Comparison of ENCODE assay signal across 18 cellular contexts in genomic region chr2:241011296-241011600, GRCh38. TPM values are rescaled to one million over a fixed set of nuclear protein-coding genes. Genes with fewer than 3 reads are reported as not detected.
DNase-seq lines count a peak whose midpoint lies in the region; ATAC-seq and TF ChIP-seq lines count a peak whose summit lies in the region.
"Had no signal": no experiment of that assay in that cellular context is flagged by ENCODE, and none has a peak within 500 bp of the region (broad histone marks: within the 10 kb centered on the region; RNA-seq: fewer than 3 reads in every experiment).

No MANE protein-coding gene starts in this region.

- H3K36me3 ChIP-seq in RWPE2 (ENCODE audit: low read depth) (no peaks in the 10 kb centered on the region), spleen (no peaks in the 10 kb centered on the region)
- H3K36me3 ChIP-seq: adrenal gland, pancreas had no signal

- H3K4me3 Mint-ChIP-seq in activated CD4-positive, alpha-beta memory T cell treated with anti-CD3 and anti-CD28 coated beads for 36 hours: no peak overlapping the region
- no peak overlapping the region for H3K4me3 Mint-ChIP-seq in activated CD4-positive, alpha-beta memory T cell treated with anti-CD3 and anti-CD28 coated beads, Interleukin-2, amount 10 ng/mL, durations not matched to agents 7 days and 5 days
- H3K4me3 Mint-ChIP-seq: activated T-cell treated with anti-CD3 and anti-CD28 coated beads, Interleukin-2, amount 50 U/mL, for 72 hours had no signal

- peaks cover 10% of the 10 kb centered on the region for H3K4me1 Mint-ChIP-seq in activated CD4-positive, alpha-beta memory T cell treated with anti-CD3 and anti-CD28 coated beads for 36 hours (ENCODE audit: low read depth)
- peaks cover 24% of the 10 kb centered on the region for H3K4me1 Mint-ChIP-seq in activated CD4-positive, alpha-beta memory T cell treated with anti-CD3 and anti-CD28 coated beads, Interleukin-2, amount 10 ng/mL, durations not matched to agents 7 days and 5 days

- peaks cover 1% of the 10 kb centered on the region for H3K9me3 Mint-ChIP-seq in activated CD4-positive, alpha-beta memory T cell treated with anti-CD3 and anti-CD28 coated beads for 36 hours
- H3K9me3 Mint-ChIP-seq in activated CD4-positive, alpha-beta memory T cell treated with anti-CD3 and anti-CD28 coated beads, Interleukin-2, amount 10 ng/mL, durations not matched to agents 7 days and 5 days: no peaks in the 10 kb centered on the region

- CTCF ChIA-PET in activated CD4-positive, alpha-beta memory T cell treated with anti-CD3 and anti-CD28 coated beads for 36 hours (lab: Charles Lee): no interaction called here
- CTCF ChIA-PET in activated CD4-positive, alpha-beta memory T cell treated with anti-CD3 and anti-CD28 coated beads, Interleukin-2, amount 10 ng/mL, durations not matched to agents 7 days and 5 days (lab: Charles Lee): no interaction called here

- peak; percentile 6 for DNase-seq in activated CD4-positive, alpha-beta memory T cell treated with anti-CD3 and anti-CD28 coated beads for 36 hours
- DNase-seq in activated CD4-positive, alpha-beta memory T cell treated with anti-CD3 and anti-CD28 coated beads, Interleukin-2, amount 10 ng/mL, durations not matched to agents 7 days and 5 days: no peak
- DNase-seq in RWPE2 (ENCODE audit: low spot score): peak; percentile 37
- DNase-seq in left lobe of liver (ENCODE audit: low spot score): peak; percentile 43
- DNase-seq in spleen: peak; percentile 71
- no peak for DNase-seq in NCI-H2107 treated with DMSO at 0.1 percent for 48 hours (lab: John Stamatoyannopoulos, UW; ENCODE audit: unreplicated experiment)
- DNase-seq in NCI-H82 (lab: John Stamatoyannopoulos, UW): no peak
- DNase-seq: activated CD4-positive, alpha-beta T cell treated with anti-CD3 and anti-CD28 coated beads, Interleukin-2, amount 50 U/mL, for 1 hour; activated T-cell treated with anti-CD3 and anti-CD28 coated beads, Interleukin-2, amount 50 U/mL, for 72 hours; DMS53; KG1; NCI-H2081; NCI-H526 treated with DMSO at 0.1 percent for 48 hours; PC-9; trophoblast cell had no signal

- no peak for TF ChIP-seq POLR2A in spleen (IDR thresholded peaks at IDR 0.05)

- no peaks in the 10 kb centered on the region for H3K36me3 Mint-ChIP-seq in activated CD4-positive, alpha-beta memory T cell treated with anti-CD3 and anti-CD28 coated beads for 36 hours
- no peaks in the 10 kb centered on the region for H3K36me3 Mint-ChIP-seq in activated CD4-positive, alpha-beta memory T cell treated with anti-CD3 and anti-CD28 coated beads, Interleukin-2, amount 10 ng/mL, durations not matched to agents 7 days and 5 days (ENCODE audit: low read depth)

- H3K27ac Mint-ChIP-seq in activated CD4-positive, alpha-beta memory T cell treated with anti-CD3 and anti-CD28 coated beads for 36 hours: no peak overlapping the region
- H3K27ac Mint-ChIP-seq in activated CD4-positive, alpha-beta memory T cell treated with anti-CD3 and anti-CD28 coated beads, Interleukin-2, amount 10 ng/mL, durations not matched to agents 7 days and 5 days: no peak overlapping the region
- H3K27ac Mint-ChIP-seq: activated T-cell treated with anti-CD3 and anti-CD28 coated beads, Interleukin-2, amount 50 U/mL, for 72 hours had no signal

- H3K4me1 ChIP-seq in RWPE2 (ENCODE audit: insufficient read depth, poor library complexity, severe bottlenecking): no peaks in the 10 kb centered on the region
- H3K4me1 ChIP-seq in spleen: peaks cover 17 to 42% (median 29%) of the 10 kb centered on the region in 6 donors
- H3K4me1 ChIP-seq: pancreas had no signal

- no peak overlapping the region for H3K27ac ChIP-seq in RWPE2 (ENCODE audit: poor library complexity, severe bottlenecking)
- peak overlapping the region in 2 of 8 donors; percentile 30 to 77 for H3K27ac ChIP-seq in spleen
- H3K27ac ChIP-seq: PC-9 had no signal

- peaks cover 2% of the 10 kb centered on the region for H3K27me3 Mint-ChIP-seq in activated CD4-positive, alpha-beta memory T cell treated with anti-CD3 and anti-CD28 coated beads for 36 hours
- peaks cover 13% of the 10 kb centered on the region for H3K27me3 Mint-ChIP-seq in activated CD4-positive, alpha-beta memory T cell treated with anti-CD3 and anti-CD28 coated beads, Interleukin-2, amount 10 ng/mL, durations not matched to agents 7 days and 5 days

- H3K4me3 ChIP-seq in RWPE2 (ENCODE audit: severe bottlenecking) (no peak overlapping the region), spleen (no peak overlapping the region)
- H3K4me3 ChIP-seq: adrenal gland, pancreas, PC-9 had no signal

- no peaks in the 10 kb centered on the region for H3K9me3 ChIP-seq in RWPE2 (ENCODE audit: severe bottlenecking)
- peaks cover 0 to 3% (median 0%) of the 10 kb centered on the region in 8 donors for H3K9me3 ChIP-seq in spleen
- H3K9me3 ChIP-seq: adrenal gland, pancreas had no signal

- no peak for TF ChIP-seq CTCF in RWPE2 (IDR thresholded peaks at IDR 0.05; ENCODE audit: poor library complexity, severe bottlenecking)
- no peak for TF ChIP-seq CTCF in spleen (IDR thresholded peaks at IDR 0.05 in 8 of 11, conservative IDR thresholded peaks at IDR 0.05 in 3 of 11)

- POLR2A ChIA-PET in activated CD4-positive, alpha-beta memory T cell treated with anti-CD3 and anti-CD28 coated beads for 36 hours (lab: Charles Lee): no interaction called here
- POLR2A ChIA-PET in activated CD4-positive, alpha-beta memory T cell treated with anti-CD3 and anti-CD28 coated beads, Interleukin-2, amount 10 ng/mL, durations not matched to agents 7 days and 5 days (lab: Charles Lee): no interaction called here

- ATAC-seq in RWPE2 (ENCODE audit: low read depth) (no peak), left lobe of liver (no peak), HG02884 (IDR thresholded peaks at IDR 0.05; ENCODE audit: unreplicated experiment) (no peak)
- ATAC-seq: activated T-cell treated with anti-CD3 and anti-CD28 coated beads, Interleukin-2, amount 50 U/mL, for 72 hours had no signal

- no peaks in the 10 kb centered on the region for H3K27me3 ChIP-seq in RWPE2 (ENCODE audit: insufficient read depth, poor library complexity, severe bottlenecking)
- peaks cover 0 to 38% (median 0%) of the 10 kb centered on the region in 7 donors for H3K27me3 ChIP-seq in spleen (replicated peaks in 1 of 7)
- H3K27me3 ChIP-seq: adrenal gland, pancreas had no signal

- intact Hi-C loops in activated CD4-positive, alpha-beta memory T cell treated with anti-CD3 and anti-CD28 coated beads for 36 hours (cut with micrococcal nuclease): no loop called here
- intact Hi-C loops in spleen (cut with DNase I; ENCODE audit: low total_unique reads): no loop called here

- 83 to 94% (median 91%) methylated on average over 7 to 9 of the region's 9 CpGs for WGBS in spleen, 5 donors

RNA-seq across cellular contexts. Expression of gene SNED1, which starts 12.8 kb away (rescaled TPM):
- 1 to 10 TPM; 2.6 to 3.8 TPM for total RNA-seq in activated CD4-positive, alpha-beta memory T cell treated with anti-CD3 and anti-CD28 coated beads for 36 hours
- 10 to 100 TPM; 32.6 to 34.3 TPM for total RNA-seq in activated CD4-positive, alpha-beta memory T cell treated with anti-CD3 and anti-CD28 coated beads, Interleukin-2, amount 10 ng/mL, durations not matched to agents 7 days and 5 days
- total RNA-seq in left lobe of liver (34.9 TPM), spleen (10 to 100 TPM; 41.2 to 85.3 (median 66.2) TPM)
- 1 to 10 TPM; 2.6 to 9.5 (median 4.6) TPM for polyA plus RNA-seq in spleen

Comparison
In these comparisons a context has a peak if more than half of its experiments do, and no peak if none do; other contexts are left out.
1. DNase-seq: peak in activated CD4-positive, alpha-beta memory T cell treated with anti-CD3 and anti-CD28 coated beads for 36 hours (single experiment), RWPE2 (single experiment), left lobe of liver (single experiment) and spleen (single experiment); none in activated CD4-positive, alpha-beta memory T cell treated with anti-CD3 and anti-CD28 coated beads, Interleukin-2, amount 10 ng/mL, durations not matched to agents 7 days and 5 days (single experiment), NCI-H2107 treated with DMSO at 0.1 percent for 48 hours (single experiment) and NCI-H82 (single experiment).